19 cellular contexts compared by ENCODE assay signal in the genomic region with DNA sequence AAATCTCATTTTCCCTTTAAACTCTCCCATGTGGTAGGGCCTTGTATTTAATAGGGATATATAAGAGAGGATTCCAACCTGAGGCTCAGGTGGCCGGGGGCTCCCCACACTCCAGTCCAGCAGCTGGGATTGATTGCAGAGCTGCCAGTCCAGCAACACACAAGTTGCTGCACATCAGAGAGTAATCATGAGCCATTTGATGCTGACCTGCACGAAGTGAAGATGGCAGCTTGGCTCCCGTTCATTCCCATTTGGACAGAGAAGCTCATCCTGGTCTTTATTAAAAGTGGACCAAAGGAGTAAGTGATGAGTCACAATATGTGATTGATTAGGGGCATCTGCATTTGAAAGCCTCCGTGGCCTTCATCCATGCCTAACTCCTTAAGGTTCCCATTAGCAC.
"Had no signal": no experiment of that assay in that cellular context is flagged by ENCODE, and none has a peak within 500 bp of the region (broad histone marks: within the 10 kb centered on the region; RNA-seq: fewer than 3 reads in every experiment).

No MANE protein-coding gene starts in this region.

- H3K4me3 ChIP-seq: coronary artery, dorsolateral prefrontal cortex, esophagus muscularis mucosa, gastrocnemius medialis, heart right ventricle, left lung, lower lobe of right lung had no signal

- ATAC-seq: gastrocnemius medialis, heart right ventricle, left cardiac atrium, left lung, left ventricle myocardium superior, lower lobe of right lung had no signal

- DNase-seq: dermis blood vessel endothelial cell; dorsolateral prefrontal cortex; effector CD4-positive, alpha-beta T cell; effector memory CD4-positive, alpha-beta T cell; foreskin fibroblast; foreskin melanocyte; gastrocnemius medialis; glutamatergic neuron; head of caudate nucleus; heart right ventricle; hippocampal formation; left cardiac atrium; left lung; left ventricle myocardium superior; lower lobe of right lung; mesenchymal stem cell; midbrain had no signal
